ENCODE assay signal across 19 cellular contexts in the genomic region with DNA sequence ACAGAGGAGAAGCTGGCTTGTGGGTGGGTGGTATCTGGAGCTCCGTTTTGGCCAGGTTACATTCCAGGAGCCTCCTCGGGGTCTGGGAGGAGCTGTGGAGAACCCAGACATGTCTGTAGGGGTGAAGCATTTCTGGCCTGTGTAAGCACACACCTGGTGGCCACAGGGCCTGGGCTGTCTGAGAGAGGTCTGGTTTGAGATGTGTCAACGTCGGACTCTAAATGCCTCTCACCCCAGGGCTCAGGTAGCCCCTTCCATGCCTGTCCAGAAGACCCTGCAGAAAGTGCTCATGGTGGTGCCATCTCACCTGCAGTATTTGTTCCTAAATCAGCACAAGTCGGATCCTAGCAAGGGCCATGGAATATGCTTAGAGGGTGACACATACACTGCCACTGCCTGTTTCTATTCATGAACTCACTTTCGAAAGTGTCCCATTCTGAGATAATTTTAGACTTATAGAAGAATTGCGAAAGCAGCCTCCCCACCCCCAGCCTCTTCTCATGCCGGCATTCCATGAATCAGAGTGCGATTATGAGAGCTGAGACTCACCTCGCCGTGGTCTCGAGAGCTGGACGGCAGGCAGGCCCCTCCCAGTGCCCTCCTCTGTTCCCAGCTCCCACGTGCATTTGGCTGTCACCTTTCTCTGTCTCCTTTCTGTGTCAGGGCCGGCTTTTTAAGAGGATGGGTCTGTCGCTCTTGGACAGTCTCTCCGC.
DNase-seq lines count a peak whose midpoint lies in the region; ATAC-seq and TF ChIP-seq lines count a peak whose summit lies in the region.
"Had no signal": no experiment of that assay in that cellular context is flagged by ENCODE, and none has a peak within 500 bp of the region (broad histone marks: within the 10 kb centered on the region; RNA-seq: fewer than 3 reads in every experiment).

No MANE protein-coding gene starts in this region.

- no peak for ATAC-seq in natural killer cell treated with Interleukin-12 subunit alpha and Interleukin-12 subunit beta and Interleukin-15 and Interleukin-18, amount 100 ng/mL, for 72 hours
- ATAC-seq: CD8-positive, alpha-beta T cell; foreskin keratinocyte had no signal

- in situ Hi-C loops in HAP-1 (cut with MboI; ENCODE audit: low sequenced_read_pairs) = no loop called here

- H3K9ac ChIP-seq in endodermal cell (ENCODE audit: extremely low read depth, low read length, poor library complexity, severe bottlenecking) = no peak overlapping the region

- H3K9me3 Mint-ChIP-seq in endodermal cell = peaks cover under 1% of the 10 kb centered on the region
- no peaks in the 10 kb centered on the region for H3K9me3 Mint-ChIP-seq in natural killer cell treated with Interleukin-12 subunit alpha and Interleukin-12 subunit beta and Interleukin-15 and Interleukin-18, amount 100 ng/mL, for 72 hours
- H3K9me3 Mint-ChIP-seq: activated naive CD4-positive, alpha-beta T cell treated with anti-CD3 and anti-CD28 coated beads for 36 hours; CD8-positive, alpha-beta T cell; immature natural killer cell had no signal

- 90 to 92% methylated on average over 14 to 17 of the region's 17 CpGs for WGBS in endodermal cell (ENCODE audit: insufficient coverage in 1 of 2, insufficient read length in 1 of 2), 2 experiments
- WGBS in thyroid gland, 2 donors = 60 to 62% methylated on average over 17 of the region's 17 CpGs

- peaks cover 9% of the 10 kb centered on the region for H3K27me3 ChIP-seq in endodermal cell (ENCODE audit: control insufficient read depth, insufficient read depth, low read length, poor library complexity, severe bottlenecking)
- no peaks in the 10 kb centered on the region for H3K27me3 ChIP-seq in thyroid gland
- no peaks in the 10 kb centered on the region; the same call in 1 of the 2 replicates for H3K27me3 ChIP-seq in HAP-1 (ENCODE audit: low read depth)
- H3K27me3 ChIP-seq: uterus had no signal

- no peak overlapping the region for H3K27ac Mint-ChIP-seq in endodermal cell
- no peak overlapping the region for H3K27ac Mint-ChIP-seq in natural killer cell treated with Interleukin-12 subunit alpha and Interleukin-12 subunit beta and Interleukin-15 and Interleukin-18, amount 100 ng/mL, for 72 hours
- H3K27ac Mint-ChIP-seq: activated naive CD4-positive, alpha-beta T cell treated with anti-CD3 and anti-CD28 coated beads for 36 hours; brain; CD8-positive, alpha-beta T cell had no signal

- TF ChIP-seq CTCF in endodermal cell (conservative IDR thresholded peaks at IDR 0.05) = no peak
- TF ChIP-seq CTCF in thyroid gland (IDR thresholded peaks at IDR 0.05) = no peak

- H3K36me3 ChIP-seq in endodermal cell (ENCODE audit: control insufficient read depth, insufficient read depth, low read length) (no peaks in the 10 kb centered on the region), thyroid gland (no peaks in the 10 kb centered on the region), HAP-1 (replicated peaks) (no peaks in the 10 kb centered on the region)
- H3K36me3 ChIP-seq: uterus had no signal

- no peak overlapping the region for H3K4me3 Mint-ChIP-seq in endodermal cell
- no peak overlapping the region for H3K4me3 Mint-ChIP-seq in natural killer cell treated with Interleukin-12 subunit alpha and Interleukin-12 subunit beta and Interleukin-15 and Interleukin-18, amount 100 ng/mL, for 72 hours
- H3K4me3 Mint-ChIP-seq: activated naive CD4-positive, alpha-beta T cell treated with anti-CD3 and anti-CD28 coated beads for 36 hours; brain; CD8-positive, alpha-beta T cell; immature natural killer cell had no signal

- H3K4me1 ChIP-seq in endodermal cell (ENCODE audit: control insufficient read depth, insufficient read depth, low read length) (peaks cover 22% of the 10 kb centered on the region), thyroid gland (no peaks in the 10 kb centered on the region), HAP-1 (no peaks in the 10 kb centered on the region)
- H3K4me1 ChIP-seq: foreskin keratinocyte, uterus had no signal

- H3K27me3 Mint-ChIP-seq in endodermal cell (ENCODE audit: insufficient read depth) = peaks cover 40% of the 10 kb centered on the region
- H3K27me3 Mint-ChIP-seq in natural killer cell treated with Interleukin-12 subunit alpha and Interleukin-12 subunit beta and Interleukin-15 and Interleukin-18, amount 100 ng/mL, for 72 hours = peaks cover 18 to 38% of the 10 kb centered on the region in 2 donors

- H3K4me1 Mint-ChIP-seq in endodermal cell = peaks cover 32% of the 10 kb centered on the region
- H3K4me1 Mint-ChIP-seq in natural killer cell treated with Interleukin-12 subunit alpha and Interleukin-12 subunit beta and Interleukin-15 and Interleukin-18, amount 100 ng/mL, for 72 hours (ENCODE audit: low read depth in 2 of 2) = no peaks in the 10 kb centered on the region
- H3K4me1 Mint-ChIP-seq: immature natural killer cell had no signal

- no peaks in the 10 kb centered on the region for H3K36me3 Mint-ChIP-seq in endodermal cell (ENCODE audit: low read depth)
- H3K36me3 Mint-ChIP-seq in natural killer cell treated with Interleukin-12 subunit alpha and Interleukin-12 subunit beta and Interleukin-15 and Interleukin-18, amount 100 ng/mL, for 72 hours = no peaks in the 10 kb centered on the region
- H3K36me3 Mint-ChIP-seq: brain; CD8-positive, alpha-beta T cell; immature natural killer cell had no signal

- intact Hi-C loops in thyroid gland (cut with DNase I) = no loop called here

- peak; percentile 39 for DNase-seq in SKM-1 treated with dmso at 0.1 percent for 144 hours (lab: John Stamatoyannopoulos, UW; ENCODE audit: unreplicated experiment)
- no peak for DNase-seq in SKM-1 (lab: John Stamatoyannopoulos, UW; ENCODE audit: unreplicated experiment)
- peak; percentile 33 for DNase-seq in endodermal cell
- peak; percentile 55 for DNase-seq in kidney tubule cell (ENCODE audit: low spot score)
- peak; percentile 36 to 53 for DNase-seq in thyroid gland
- DNase-seq in HAP-1 (ENCODE audit: low spot score in 2 of 2) = no peak
- no peak for DNase-seq in natural killer cell treated with Interleukin-12 subunit alpha and Interleukin-12 subunit beta and Interleukin-15 and Interleukin-18, amount 100 ng/mL, for 72 hours (ENCODE audit: low spot score)
- DNase-seq in activated naive CD4-positive, alpha-beta T cell treated with anti-CD3 and anti-CD28 coated beads, Interleukin-2, amount 50 U/mL, for 16 hours = no peak
- DNase-seq: 8988T; activated CD4-positive, CD25-positive, alpha-beta regulatory T cell; activated naive CD4-positive, alpha-beta T cell treated with anti-CD3 and anti-CD28 coated beads for 36 hours; foreskin keratinocyte; immature natural killer cell; NCI-H1417 treated with DMSO at 0.1 percent for 48 hours; NCI-H2227 treated with DMSO at 0.1 percent for 48 hours; stimulated activated CD4-positive, alpha-beta T cell treated with anti-CD3 and anti-CD28 coated beads, Interleukin-4, amount 100 ng/mL, for 1 hour; uterus had no signal

- H3K27ac ChIP-seq in endodermal cell (ENCODE audit: low read depth, low read length) = no peak overlapping the region
- no peak overlapping the region for H3K27ac ChIP-seq in thyroid gland
- H3K27ac ChIP-seq: foreskin keratinocyte, uterus had no signal

- TF ChIP-seq POLR2A in thyroid gland (IDR thresholded peaks at IDR 0.05) = no peak

- H3K4me3 ChIP-seq in endodermal cell (ENCODE audit: low read length) (no peak overlapping the region), thyroid gland (replicated peaks in 1 of 3) (no peak overlapping the region), HAP-1 (no peak overlapping the region)
- H3K4me3 ChIP-seq: uterus had no signal

- H3K9me3 ChIP-seq in endodermal cell (ENCODE audit: control insufficient read depth, low read length) (no peaks in the 10 kb centered on the region), thyroid gland (no peaks in the 10 kb centered on the region), HAP-1 (no peaks in the 10 kb centered on the region)
- H3K9me3 ChIP-seq: uterus had no signal

Comparison
In these comparisons a context has a peak if more than half of its experiments do, and no peak if none do; other contexts are left out.
1. DNase-seq: peak in SKM-1 treated with dmso at 0.1 percent for 144 hours (single experiment), endodermal cell (single experiment), kidney tubule cell (single experiment) and thyroid gland (2 of 2); none in SKM-1 (single experiment), HAP-1 (0 of 2), natural killer cell treated with Interleukin-12 subunit alpha and Interleukin-12 subunit beta and Interleukin-15 and Interleukin-18, amount 100 ng/mL, for 72 hours (single experiment) and activated naive CD4-positive, alpha-beta T cell treated with anti-CD3 and anti-CD28 coated beads, Interleukin-2, amount 50 U/mL, for 16 hours (single experiment).